16 cellular contexts compared by ENCODE assay signal in the genomic region with DNA sequence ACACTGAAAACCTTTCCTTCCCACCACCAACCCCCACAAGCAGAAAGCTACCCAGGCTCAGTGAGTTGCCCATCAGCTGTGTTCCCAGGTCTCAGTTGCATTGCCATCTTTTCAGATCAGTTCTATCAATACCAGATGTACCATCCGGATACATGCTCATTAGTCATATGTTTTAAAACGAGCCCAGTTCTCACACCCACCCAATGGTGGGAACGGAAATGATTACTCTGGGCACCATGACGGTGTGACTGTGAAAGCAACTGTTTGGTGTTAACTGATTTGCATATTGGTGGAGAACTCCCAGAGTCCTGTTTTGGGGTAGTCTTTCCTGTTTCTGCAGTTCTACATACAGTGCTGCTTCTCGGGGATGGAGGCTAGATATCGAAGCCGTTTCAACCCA.
DNase-seq lines count a peak whose midpoint lies in the region; ATAC-seq lines count a peak whose summit lies in the region.
"Had no signal": no experiment of that assay in that cellular context is flagged by ENCODE, and none has a peak within 500 bp of the region (broad histone marks: within the 10 kb centered on the region; RNA-seq: fewer than 3 reads in every experiment).

No MANE protein-coding gene starts in this region.

- no peaks in the 10 kb centered on the region for H3K36me3 Mint-ChIP-seq in activated naive CD8-positive, alpha-beta T cell treated with anti-CD3 and anti-CD28 coated beads, Interleukin-2, amount 50 U/mL, for 24 hours (ENCODE audit: low read depth)

- no peaks in the 10 kb centered on the region for H3K27me3 Mint-ChIP-seq in activated naive CD8-positive, alpha-beta T cell treated with anti-CD3 and anti-CD28 coated beads, Interleukin-2, amount 50 U/mL, for 24 hours

- H3K9me3 Mint-ChIP-seq in activated naive CD8-positive, alpha-beta T cell treated with anti-CD3 and anti-CD28 coated beads, Interleukin-2, amount 50 U/mL, for 24 hours: no peaks in the 10 kb centered on the region

- DNase-seq in middle frontal gyrus (ENCODE audit: extremely low spot score, low spot score) (peak; percentile 55), NCI-H1436 (lab: John Stamatoyannopoulos, UW) (no peak)
- DNase-seq in stimulated activated CD4-positive, alpha-beta T cell treated with anti-CD3 and anti-CD28 coated beads, Interleukin-12 subunit alpha, Interleukin-12 subunit beta, amount 100 ng/mL, for 4 hours: no peak
- no peak for DNase-seq in activated naive CD4-positive, alpha-beta T cell (lab: John Stamatoyannopoulos, UW)
- DNase-seq in activated naive CD8-positive, alpha-beta T cell treated with anti-CD3 and anti-CD28 coated beads, Interleukin-2, amount 50 U/mL, for 24 hours: no peak
- DNase-seq: activated effector memory CD4-positive, alpha-beta T cell treated with anti-CD3 and anti-CD28 coated beads, Interleukin-2, amount 50 U/mL, for 16 hours; esophagus squamous epithelium; heart right ventricle; KBM-7; NCI-H1417 treated with DMSO at 0.1 percent for 48 hours; NCI-H446 treated with DMSO at 0.1 percent for 48 hours; SK-N-SH had no signal

- ATAC-seq in GM18520 (IDR thresholded peaks at IDR 0.05; ENCODE audit: unreplicated experiment) (peak; percentile 95), GM21390 (IDR thresholded peaks at IDR 0.05; ENCODE audit: unreplicated experiment) (peak; percentile 60), HG03280 (IDR thresholded peaks at IDR 0.05; ENCODE audit: unreplicated experiment) (peak; percentile 91)
- no peak for ATAC-seq in activated naive CD8-positive, alpha-beta T cell treated with anti-CD3 and anti-CD28 coated beads, Interleukin-2, amount 50 U/mL, for 24 hours
- ATAC-seq: heart right ventricle had no signal

- H3K4me3 Mint-ChIP-seq in activated naive CD8-positive, alpha-beta T cell treated with anti-CD3 and anti-CD28 coated beads, Interleukin-2, amount 50 U/mL, for 24 hours: no peak overlapping the region
- H3K4me3 Mint-ChIP-seq: dendritic cell treated with granulocyte-macrophage colony-stimulating factor and Interleukin-4, amounts not matched to agents 40 ng/mL and 50 ng/mL, for 4 days had no signal

- H3K27ac Mint-ChIP-seq in activated naive CD8-positive, alpha-beta T cell treated with anti-CD3 and anti-CD28 coated beads, Interleukin-2, amount 50 U/mL, for 24 hours: no peak overlapping the region
- H3K27ac Mint-ChIP-seq: dendritic cell treated with granulocyte-macrophage colony-stimulating factor and Interleukin-4, amounts not matched to agents 40 ng/mL and 50 ng/mL, for 4 days had no signal

- no peaks in the 10 kb centered on the region for H3K4me1 Mint-ChIP-seq in activated naive CD8-positive, alpha-beta T cell treated with anti-CD3 and anti-CD28 coated beads, Interleukin-2, amount 50 U/mL, for 24 hours
